ENCODE assay signal across 20 cellular contexts in the genomic region with DNA sequence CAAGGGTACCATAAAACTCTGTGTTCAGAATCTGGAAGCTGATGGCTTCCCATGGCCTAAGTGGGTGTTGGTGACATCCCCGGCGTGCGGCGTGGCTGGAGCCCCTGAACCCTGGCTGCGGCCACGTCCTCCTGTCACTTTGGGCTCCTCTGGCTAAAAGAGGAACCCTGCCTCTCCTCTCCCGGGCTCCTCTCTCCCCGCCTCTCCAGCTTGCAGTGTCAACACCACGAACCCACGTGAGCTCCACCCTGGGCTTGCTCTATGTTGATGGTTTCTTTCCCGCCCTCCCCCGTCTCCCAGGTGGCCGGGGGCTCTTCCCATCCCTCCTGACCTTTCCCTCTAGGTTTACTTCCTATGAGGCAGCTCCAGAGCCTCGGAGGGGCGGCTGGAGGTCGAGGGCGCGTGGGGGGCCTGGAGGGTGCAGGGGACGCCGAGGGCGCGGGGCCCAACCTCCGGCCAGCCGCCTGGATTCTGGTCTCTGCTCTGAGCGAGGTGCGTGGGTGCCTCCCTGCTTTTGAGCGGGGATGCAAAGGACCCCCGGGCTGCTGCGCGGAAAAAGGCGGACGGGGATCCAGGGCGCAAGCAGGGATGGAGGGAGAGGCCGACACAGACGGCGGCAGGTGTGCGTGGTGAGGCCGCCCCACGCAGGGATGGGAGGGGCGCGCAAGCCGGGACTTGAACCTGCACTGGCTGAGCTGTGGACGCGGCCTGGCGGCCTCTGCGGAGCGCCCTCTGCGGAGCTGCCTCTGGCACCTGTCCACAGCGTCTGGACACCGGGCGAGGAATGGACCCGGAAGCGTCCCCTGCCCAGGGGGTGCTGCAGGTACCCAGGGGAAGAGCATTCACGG.
DNase-seq lines count a peak whose midpoint lies in the region; ATAC-seq and TF ChIP-seq lines count a peak whose summit lies in the region.
"Had no signal": no experiment of that assay in that cellular context is flagged by ENCODE, and none has a peak within 500 bp of the region (broad histone marks: within the 10 kb centered on the region; RNA-seq: fewer than 3 reads in every experiment).

No MANE protein-coding gene starts in this region.

- no peak overlapping the region for H2BK15ac ChIP-seq in H9 (ENCODE audit: low read depth, low read length)
- H2BK15ac ChIP-seq in neuronal stem cell (ENCODE audit: low read length) = no peak overlapping the region

- no peaks in the 10 kb centered on the region for H3K4me1 ChIP-seq in H9 (ENCODE audit: insufficient read depth, low read length)
- H3K4me1 ChIP-seq in OCI-LY1 (ENCODE audit: insufficient read depth, low read length, severe bottlenecking) = peaks cover 15% of the 10 kb centered on the region
- H3K4me1 ChIP-seq in neuronal stem cell (ENCODE audit: control insufficient read depth in 2 of 2, insufficient read depth in 1 of 2, low read depth in 1 of 2, low read length in 2 of 2) = peaks cover 0 to 6% of the 10 kb centered on the region in 2 donors
- H3K4me1 ChIP-seq: neural progenitor cell had no signal

- H3K27me3 Mint-ChIP-seq in H9 (ENCODE audit: low read depth) = peaks cover 5% of the 10 kb centered on the region
- no peaks in the 10 kb centered on the region for H3K27me3 Mint-ChIP-seq in effector memory CD8-positive, alpha-beta T cell
- H3K27me3 Mint-ChIP-seq: activated naive CD8-positive, alpha-beta T cell had no signal

- H2BK12ac ChIP-seq in H9 (ENCODE audit: insufficient read length, low read depth, low read length) (no peak overlapping the region), neuronal stem cell (ENCODE audit: low read length) (no peak overlapping the region)

- ATAC-seq in effector memory CD8-positive, alpha-beta T cell (replicated peaks) = no peak
- ATAC-seq in GM18870 (IDR thresholded peaks at IDR 0.05; ENCODE audit: unreplicated experiment) = no peak

- H3K9me2 ChIP-seq in OCI-LY1 (ENCODE audit: low read depth, low read length) = no peaks in the 10 kb centered on the region

- H2AK5ac ChIP-seq in H9 (ENCODE audit: insufficient read length, low read length) (no peak overlapping the region), neuronal stem cell (ENCODE audit: low read depth, low read length) (no peak overlapping the region)

- H4K8ac ChIP-seq in H9 (replicated peaks; ENCODE audit: insufficient read length, low read depth, low read length) = no peak overlapping the region
- H4K8ac ChIP-seq in neuronal stem cell (ENCODE audit: low read depth, low read length) = no peak overlapping the region

- H3K27ac Mint-ChIP-seq in H9 = no peak overlapping the region; a peak in 2 of 7 replicates
- H3K27ac Mint-ChIP-seq in effector memory CD8-positive, alpha-beta T cell = peak overlapping the region; percentile 57 to 82

- WGBS in H9 (ENCODE audit: extremely low coverage, insufficient read length, low lambda C conversion rate) = no CpG with 5 or more reads among the region's 54 CpGs
- no CpG with 5 or more reads among the region's 54 CpGs for WGBS in neuronal stem cell (ENCODE audit: extremely low coverage in 2 of 2, insufficient read length in 2 of 2, insufficient replicate concordance in 1 of 2), 2 donors

- no peak overlapping the region for H3K23ac ChIP-seq in H9 (ENCODE audit: insufficient read length, low read depth, low read length)
- H3K23ac ChIP-seq in neuronal stem cell (ENCODE audit: low read depth, low read length, poor library complexity) = peak overlapping the region; percentile 82

- no peaks in the 10 kb centered on the region for H3F3A ChIP-seq in OCI-LY1 (ENCODE audit: insufficient read depth, low read length)

- no peaks in the 10 kb centered on the region for H4K20me1 ChIP-seq in H9 (ENCODE audit: control insufficient read depth, insufficient read depth, insufficient read length)
- no peaks in the 10 kb centered on the region for H4K20me1 ChIP-seq in OCI-LY1 (ENCODE audit: insufficient read depth, low read length)

- DNase-seq in H9 (peak; percentile 37), neuronal stem cell (ENCODE audit: low spot score) (no peak), COLO668 (lab: John Stamatoyannopoulos, UW; ENCODE audit: unreplicated experiment) (no peak), foreskin fibroblast (no peak), amygdala (lab: John Stamatoyannopoulos, UW) (no peak)
- no peak for DNase-seq in effector memory CD8-positive, alpha-beta T cell
- DNase-seq: activated CD4-positive, alpha-beta T cell treated with anti-CD3 and anti-CD28 coated beads, Interleukin-2, amount 50 U/mL, for 4 hours; CD4-positive, alpha-beta memory T cell; glutamatergic neuron; HCEC 1CT; kidney glomerular epithelial cell; NCI-H2171 treated with DMSO at 0.1 percent for 48 hours; PC-9; T-helper 1 cell had no signal

- H3K9me3 ChIP-seq in H9 (ENCODE audit: control insufficient read depth, low read depth, low read length) (no peaks in the 10 kb centered on the region), OCI-LY1 (ENCODE audit: low read length) (no peaks in the 10 kb centered on the region), neuronal stem cell (replicated peaks in 1 of 2; ENCODE audit: control insufficient read depth in 2 of 2, insufficient read depth in 1 of 2, low read depth in 1 of 2, low read length in 2 of 2) (peaks cover 0 to 1% of the 10 kb centered on the region in 2 donors)

- H3K4me2 ChIP-seq in H9 (ENCODE audit: insufficient read depth, insufficient read length, low read length) (no peak overlapping the region), OCI-LY1 (ENCODE audit: low read length) (0 out of 2 replicates have a peak overlapping the region, but pooled peaks have one; percentile 7), neuronal stem cell (ENCODE audit: insufficient read depth, low read length, poor library complexity, severe bottlenecking) (no peak overlapping the region)
- H3K4me2 ChIP-seq: neural progenitor cell, PC-9 had no signal

- H2AFZ ChIP-seq in H9 (ENCODE audit: low read length) = no peak overlapping the region
- H2AFZ ChIP-seq in OCI-LY1 (ENCODE audit: low read length) = no peak overlapping the region
- H2AFZ ChIP-seq in neuronal stem cell (ENCODE audit: low read length) = no peak overlapping the region
- H2AFZ ChIP-seq: neural progenitor cell, PC-9 had no signal

- no peaks in the 10 kb centered on the region for H3K23me2 ChIP-seq in H9 (ENCODE audit: insufficient read length, low read depth, low read length, poor library complexity, severe bottlenecking)

- peaks cover 17 to 43% (median 35%) of the 10 kb centered on the region in 3 experiments for H3K36me3 Mint-ChIP-seq in H9 (ENCODE audit: insufficient read depth in 1 of 3, low read depth in 3 of 3)
- peaks cover 17% of the 10 kb centered on the region for H3K36me3 Mint-ChIP-seq in effector memory CD8-positive, alpha-beta T cell (ENCODE audit: insufficient read depth)
- H3K36me3 Mint-ChIP-seq: activated naive CD8-positive, alpha-beta T cell had no signal

- H3K79me2 ChIP-seq in H9 (ENCODE audit: insufficient read depth, low read length) (no peaks in the 10 kb centered on the region), OCI-LY1 (ENCODE audit: insufficient read depth, low read length) (no peaks in the 10 kb centered on the region)

- no peak overlapping the region for H3K4me3 Mint-ChIP-seq in H9
- peak overlapping the region in 1 of 2 donors; percentile 33 for H3K4me3 Mint-ChIP-seq in effector memory CD8-positive, alpha-beta T cell
- H3K4me3 Mint-ChIP-seq: activated naive CD8-positive, alpha-beta T cell; CD4-positive, alpha-beta memory T cell; neural progenitor cell had no signal

- no peak overlapping the region for H3T11ph ChIP-seq in H9 (ENCODE audit: low read length)

- H2BK20ac ChIP-seq in H9 (ENCODE audit: low read depth, low read length, poor library complexity, severe bottlenecking) = no peak overlapping the region

- no peak overlapping the region for H3K4ac ChIP-seq in H9 (ENCODE audit: low read depth, low read length)
- no peak overlapping the region for H3K4ac ChIP-seq in neuronal stem cell (ENCODE audit: low read length)

- H3K27me3 ChIP-seq in H9 (ENCODE audit: insufficient read depth, low read length) = no peaks in the 10 kb centered on the region
- no peaks in the 10 kb centered on the region for H3K27me3 ChIP-seq in OCI-LY1 (ENCODE audit: insufficient read depth, low read length)
- no peaks in the 10 kb centered on the region for H3K27me3 ChIP-seq in neuronal stem cell (ENCODE audit: control insufficient read depth in 3 of 3, insufficient read depth in 3 of 3, low read depth in 1 of 3, low read length in 3 of 3)
- H3K27me3 ChIP-seq: cardiac muscle cell, neural progenitor cell had no signal

- no peak overlapping the region for H4K91ac ChIP-seq in H9 (ENCODE audit: insufficient read length, low read depth, low read length)
- peak overlapping the region; percentile 14 for H4K91ac ChIP-seq in neuronal stem cell (ENCODE audit: low read depth, low read length, poor library complexity)

- H3K4me3 ChIP-seq in OCI-LY1 (ENCODE audit: low read depth, low read length, poor library complexity, severe bottlenecking) (no peak overlapping the region), neuronal stem cell (ENCODE audit: low read length in 2 of 2) (no peak overlapping the region), foreskin fibroblast (ENCODE audit: low read depth in 1 of 2, low read length in 2 of 2) (no peak overlapping the region)
- H3K4me3 ChIP-seq: cardiac muscle cell, neural progenitor cell, PC-9, skin epidermis had no signal

- H3K79me1 ChIP-seq in H9 (ENCODE audit: insufficient read depth, low read depth, low read length, poor library complexity, severe bottlenecking) = no peaks in the 10 kb centered on the region
- H3K79me1 ChIP-seq in neuronal stem cell (ENCODE audit: low read depth, low read length) = peaks cover 3% of the 10 kb centered on the region

- TF ChIP-seq CTCF in H9 (conservative IDR thresholded peaks at IDR 0.05) (no peak), OCI-LY1 (IDR thresholded peaks at IDR 0.05; ENCODE audit: low read length) (no peak), foreskin fibroblast (IDR thresholded peaks at IDR 0.05; ENCODE audit: low read depth, low read length) (no peak)

- H3K4me1 Mint-ChIP-seq in H9 = peaks cover 2 to 8% of the 10 kb centered on the region in 2 experiments; a peak in 2 of 4 replicates
- peaks cover 8 to 12% of the 10 kb centered on the region in 2 donors for H3K4me1 Mint-ChIP-seq in effector memory CD8-positive, alpha-beta T cell (ENCODE audit: low read depth in 2 of 2)
- H3K4me1 Mint-ChIP-seq: neural progenitor cell had no signal

- no peak overlapping the region for H4K5ac ChIP-seq in H9 (ENCODE audit: insufficient read length, low read depth, low read length)

- no peak overlapping the region for H3K9ac ChIP-seq in H9 (ENCODE audit: extremely low read depth, insufficient read length, low read length)
- H3K9ac ChIP-seq in OCI-LY1 (ENCODE audit: low read length) = no peak overlapping the region; the same call in 1 of the 2 replicates
- H3K9ac ChIP-seq in neuronal stem cell (ENCODE audit: low read depth, low read length, poor library complexity) = no peak overlapping the region
- H3K9ac ChIP-seq: neural progenitor cell had no signal

- H3K18ac ChIP-seq in H9 (ENCODE audit: insufficient read length, low read depth, low read length) = no peak overlapping the region
- peak overlapping the region; percentile 49 for H3K18ac ChIP-seq in neuronal stem cell (ENCODE audit: low read length)

- H3K36me3 ChIP-seq in OCI-LY1 (ENCODE audit: insufficient read depth, low read length) = peaks cover 31% of the 10 kb centered on the region
- H3K36me3 ChIP-seq in neuronal stem cell (replicated peaks in 1 of 2; ENCODE audit: control insufficient read depth in 2 of 2, insufficient read depth in 2 of 2, low read length in 2 of 2) = peaks cover 24 to 47% of the 10 kb centered on the region in 2 donors
- H3K36me3 ChIP-seq: neural progenitor cell had no signal

- H3K14ac ChIP-seq in H9 (ENCODE audit: insufficient read depth, low read length) (no peak overlapping the region; the same call in 1 of the 2 replicates), neuronal stem cell (ENCODE audit: low read length) (no peak overlapping the region)

- H3K56ac ChIP-seq in H9 (ENCODE audit: insufficient read length, low read depth, low read length) = no peak overlapping the region

- H2BK120ac ChIP-seq in H9 (ENCODE audit: low read depth, low read length, poor library complexity, severe bottlenecking) (no peak overlapping the region), neuronal stem cell (ENCODE audit: low read depth, low read length) (no peak overlapping the region)

- H3K27ac ChIP-seq in H9 (ENCODE audit: insufficient read length, low read depth, low read length) (no peak overlapping the region), OCI-LY1 (ENCODE audit: low read depth, low read length, poor library complexity, severe bottlenecking) (peak overlapping the region; percentile 45), neuronal stem cell (replicated peaks; ENCODE audit: low read length) (no peak overlapping the region)
- H3K27ac ChIP-seq: cardiac muscle cell, neural progenitor cell, PC-9, skin epidermis had no signal

- H3K9me3 Mint-ChIP-seq in H9 = no peaks in the 10 kb centered on the region
- peaks cover 0 to 2% of the 10 kb centered on the region in 2 donors for H3K9me3 Mint-ChIP-seq in effector memory CD8-positive, alpha-beta T cell

- no peak overlapping the region for H2BK5ac ChIP-seq in H9 (ENCODE audit: insufficient read length, low read length)
- no peak overlapping the region for H2BK5ac ChIP-seq in neuronal stem cell (ENCODE audit: low read length)

Comparison
In these comparisons a context has a peak if more than half of its experiments do, and no peak if none do; other contexts are left out.
1. H3K27ac Mint-ChIP-seq: peak in effector memory CD8-positive, alpha-beta T cell (2 of 2); none in H9 (0 of 3).